36 cellular contexts compared by ENCODE assay signal in the genomic region with DNA sequence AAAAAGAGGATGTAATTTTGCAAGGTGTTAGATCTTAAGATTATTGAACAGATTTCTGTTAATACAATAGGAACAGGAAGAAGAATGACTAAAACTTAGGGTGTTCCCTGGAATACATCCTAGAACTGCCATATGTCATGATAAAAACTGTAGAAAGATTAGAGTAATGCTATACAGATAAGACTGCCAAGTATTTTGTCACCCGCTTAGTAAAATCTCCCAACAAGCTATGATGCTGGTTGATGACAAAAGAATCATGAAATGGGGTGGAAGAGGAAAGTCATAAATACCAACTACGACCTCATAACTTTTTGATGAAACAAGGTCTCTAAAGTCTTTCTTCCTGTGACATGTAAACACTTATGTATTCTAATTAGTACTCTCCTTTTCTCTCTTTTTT.
DNase-seq lines count a peak whose midpoint lies in the region; ATAC-seq, FAIRE-seq and TF ChIP-seq lines count a peak whose summit lies in the region.
"Had no signal": no experiment of that assay in that cellular context is flagged by ENCODE, and none has a peak within 500 bp of the region (broad histone marks: within the 10 kb centered on the region; RNA-seq: fewer than 3 reads in every experiment).

No MANE protein-coding gene starts in this region.

- no peak for FAIRE-seq in astrocyte (lab: Jason Lieb, UNC)
- FAIRE-seq: A204.1, D721Med, endometrium, GM12891, islet of Langerhans, TTC549, urothelium cell line had no signal

- H3K79me2 ChIP-seq in GM23248 (ENCODE audit: insufficient read depth) (no peaks in the 10 kb centered on the region), astrocyte (ENCODE audit: insufficient read depth, low read length) (no peaks in the 10 kb centered on the region), hepatocyte (no peaks in the 10 kb centered on the region), mammary epithelial cell (ENCODE audit: insufficient read depth, low read length) (no peaks in the 10 kb centered on the region)

- peaks cover 15% of the 10 kb centered on the region for H3K4me1 Mint-ChIP-seq in astrocyte (ENCODE audit: low read depth, unreplicated experiment)
- no peaks in the 10 kb centered on the region for H3K4me1 Mint-ChIP-seq in natural killer cell treated with Interleukin-12 subunit alpha and Interleukin-12 subunit beta and Interleukin-15 and Interleukin-18, amount 100 ng/mL, for 72 hours (ENCODE audit: low read depth in 2 of 2)
- H3K4me1 Mint-ChIP-seq: activated naive CD8-positive, alpha-beta T cell treated with anti-CD3 and anti-CD28 coated beads, Interleukin-2, amount 50 U/mL, for 24 hours had no signal

- H3K4me2 ChIP-seq in GM23248 (ENCODE audit: unreplicated experiment) (peak overlapping the region; percentile 51), astrocyte (ENCODE audit: low read length) (no peak overlapping the region), hepatocyte (no peak overlapping the region), mammary epithelial cell (ENCODE audit: insufficient read depth, low read depth, low read length) (no peak overlapping the region)

- ATAC-seq in GM18511 (IDR thresholded peaks at IDR 0.05; ENCODE audit: unreplicated experiment) (no peak), left lobe of liver (no peak)
- no peak for ATAC-seq in natural killer cell treated with Interleukin-12 subunit alpha and Interleukin-12 subunit beta and Interleukin-15 and Interleukin-18, amount 100 ng/mL, for 72 hours
- ATAC-seq: activated naive CD8-positive, alpha-beta T cell treated with anti-CD3 and anti-CD28 coated beads, Interleukin-2, amount 50 U/mL, for 24 hours; activated T-cell treated with anti-CD3 and anti-CD28 coated beads, Interleukin-2, amount 50 U/mL, for 72 hours; body of pancreas; PC-3; stimulated activated naive CD8-positive, alpha-beta T cell treated with anti-CD3 and anti-CD28 coated beads, Interleukin-15, Interleukin-2, amounts not matched to agents 100 U/mL and 50 U/mL, for 24 hours had no signal

- no peak overlapping the region for H3K4me3 Mint-ChIP-seq in astrocyte (ENCODE audit: unreplicated experiment)
- H3K4me3 Mint-ChIP-seq in natural killer cell treated with Interleukin-12 subunit alpha and Interleukin-12 subunit beta and Interleukin-15 and Interleukin-18, amount 100 ng/mL, for 72 hours = no peak overlapping the region
- H3K4me3 Mint-ChIP-seq: activated naive CD8-positive, alpha-beta T cell treated with anti-CD3 and anti-CD28 coated beads, Interleukin-2, amount 50 U/mL, for 24 hours; activated T-cell treated with anti-CD3 and anti-CD28 coated beads, Interleukin-2, amount 50 U/mL, for 72 hours; CD4-positive, alpha-beta T cell; mesothelial cell of epicardium; T-helper 1 cell treated with Interleukin-12 subunit alpha and Interleukin-12 subunit beta and Interleukin-4 antibody, amounts not matched to agents 30 μg/mL and 1 μg/mL, for 36 hours had no signal

- no peaks in the 10 kb centered on the region for H3K36me3 Mint-ChIP-seq in astrocyte (ENCODE audit: low read depth, unreplicated experiment)
- H3K36me3 Mint-ChIP-seq in natural killer cell treated with Interleukin-12 subunit alpha and Interleukin-12 subunit beta and Interleukin-15 and Interleukin-18, amount 100 ng/mL, for 72 hours = no peaks in the 10 kb centered on the region
- H3K36me3 Mint-ChIP-seq: mesothelial cell of epicardium had no signal

- H3K36me3 ChIP-seq in GM23248 (ENCODE audit: low read depth) (no peaks in the 10 kb centered on the region), astrocyte (ENCODE audit: insufficient read depth, low read length) (no peaks in the 10 kb centered on the region), hepatocyte (replicated peaks; ENCODE audit: insufficient read depth, low read depth) (no peaks in the 10 kb centered on the region), mammary epithelial cell (ENCODE audit: insufficient read depth, low read length) (no peaks in the 10 kb centered on the region)
- H3K36me3 ChIP-seq: esophagus squamous epithelium, left ventricle myocardium inferior, right atrium auricular region had no signal

- H3F3A ChIP-seq in GM23248 (ENCODE audit: insufficient read depth) = peaks cover 60% of the 10 kb centered on the region

- peaks cover 47% of the 10 kb centered on the region for H3K4me1 ChIP-seq in GM23248 (ENCODE audit: insufficient read depth)
- peaks cover 3% of the 10 kb centered on the region for H3K4me1 ChIP-seq in astrocyte (ENCODE audit: insufficient read depth, low read length)
- no peaks in the 10 kb centered on the region for H3K4me1 ChIP-seq in hepatocyte (ENCODE audit: insufficient read depth)
- H3K4me1 ChIP-seq in mammary epithelial cell (ENCODE audit: insufficient read depth, low read length) = no peaks in the 10 kb centered on the region
- H3K4me1 ChIP-seq: body of pancreas, esophagus squamous epithelium, left ventricle myocardium inferior, right atrium auricular region, testis had no signal

- H2AFZ ChIP-seq in GM23248 (no peak overlapping the region), astrocyte (ENCODE audit: low read depth, low read length) (no peak overlapping the region), hepatocyte (no peak overlapping the region), mammary epithelial cell (ENCODE audit: low read depth, low read length) (no peak overlapping the region)

- TF ChIP-seq CTCF in astrocyte (IDR thresholded peaks at IDR 0.05; ENCODE audit: insufficient read depth, low read depth, low read length) = no peak
- no peak for TF ChIP-seq CTCF in hepatocyte (IDR thresholded peaks at IDR 0.05; ENCODE audit: poor library complexity)
- TF ChIP-seq CTCF in mammary epithelial cell (conservative IDR thresholded peaks at IDR 0.05 in 1 of 2, IDR thresholded peaks at IDR 0.05 in 1 of 2; ENCODE audit: extremely low read depth in 1 of 2, insufficient read depth in 1 of 2, low read depth in 1 of 2, low read length in 2 of 2) = no peak

- no TSS peak for BruUV-seq in mammary epithelial cell (replicated peaks; lab: Mats Ljungman, UMichigan)

- H3K27ac Mint-ChIP-seq in astrocyte (ENCODE audit: unreplicated experiment) = no peak overlapping the region
- H3K27ac Mint-ChIP-seq in natural killer cell treated with Interleukin-12 subunit alpha and Interleukin-12 subunit beta and Interleukin-15 and Interleukin-18, amount 100 ng/mL, for 72 hours = no peak overlapping the region
- H3K27ac Mint-ChIP-seq: activated naive CD8-positive, alpha-beta T cell treated with anti-CD3 and anti-CD28 coated beads, Interleukin-2, amount 50 U/mL, for 24 hours; activated T-cell treated with anti-CD3 and anti-CD28 coated beads, Interleukin-2, amount 50 U/mL, for 72 hours; CD4-positive, alpha-beta T cell; mesothelial cell of epicardium; T-helper 1 cell treated with Interleukin-12 subunit alpha and Interleukin-12 subunit beta and Interleukin-4 antibody, amounts not matched to agents 30 μg/mL and 1 μg/mL, for 36 hours had no signal

- no peaks in the 10 kb centered on the region for H3K9me2 ChIP-seq in GM23248 (ENCODE audit: insufficient read depth)
- H3K9me2 ChIP-seq in hepatocyte (replicated peaks; ENCODE audit: insufficient read depth) = no peaks in the 10 kb centered on the region

- H3K27me3 Mint-ChIP-seq in astrocyte (ENCODE audit: low read depth, unreplicated experiment) = no peaks in the 10 kb centered on the region
- no peaks in the 10 kb centered on the region for H3K27me3 Mint-ChIP-seq in natural killer cell treated with Interleukin-12 subunit alpha and Interleukin-12 subunit beta and Interleukin-15 and Interleukin-18, amount 100 ng/mL, for 72 hours
- H3K27me3 Mint-ChIP-seq: activated naive CD8-positive, alpha-beta T cell treated with anti-CD3 and anti-CD28 coated beads, Interleukin-2, amount 50 U/mL, for 24 hours; CD4-positive, alpha-beta T cell had no signal

- DNase-seq in A172 (ENCODE audit: low spot score) (peak; percentile 84), GM23248 (peak; percentile 44), astrocyte (ENCODE audit: low read depth) (peak; percentile 91), hepatocyte (ENCODE audit: low spot score) (no peak), mammary epithelial cell (no peak), left lobe of liver (ENCODE audit: low spot score) (no peak)
- no peak for DNase-seq in natural killer cell treated with Interleukin-12 subunit alpha and Interleukin-12 subunit beta and Interleukin-15 and Interleukin-18, amount 100 ng/mL, for 72 hours (ENCODE audit: low spot score)
- DNase-seq: activated CD4-positive, alpha-beta T cell treated with anti-CD3 and anti-CD28 coated beads, Interleukin-2, amount 50 U/mL, for 48 hours; activated CD4-positive, CD25-positive, alpha-beta regulatory T cell treated with anti-CD3 and anti-CD28 coated beads, Interleukin-2, amount 50 U/mL, for 72 hours; activated naive CD8-positive, alpha-beta T cell treated with anti-CD3 and anti-CD28 coated beads, Interleukin-2, amount 50 U/mL, for 24 hours; activated T-cell treated with anti-CD3 and anti-CD28 coated beads, Interleukin-2, amount 50 U/mL, for 72 hours; AML-193; body of pancreas; CD4-positive, alpha-beta T cell; esophagus squamous epithelium; left ventricle myocardium inferior; NCI-H1694; NCI-H510A treated with DMSO at 0.1 percent for 48 hours; NK-92 treated with Interleukin-12 subunit alpha and Interleukin-12 subunit beta, amount 100 ng/mL, for 24 hours; PC-3; posterior cingulate gyrus; stimulated activated CD4-positive, alpha-beta T cell treated with anti-CD3 and anti-CD28 coated beads, Interleukin-1b, Interleukin-23, amount 100 ng/mL, for 48 hours; stimulated activated naive CD8-positive, alpha-beta T cell treated with anti-CD3 and anti-CD28 coated beads, Interleukin-15, Interleukin-2, amounts not matched to agents 100 U/mL and 50 U/mL, for 24 hours; testis had no signal

- no peaks in the 10 kb centered on the region for H3K9me3 ChIP-seq in GM23248 (ENCODE audit: low read depth)
- no peaks in the 10 kb centered on the region for H3K9me3 ChIP-seq in astrocyte (ENCODE audit: insufficient read depth, low read depth, low read length)
- H3K9me3 ChIP-seq in hepatocyte (ENCODE audit: low read depth) = no peaks in the 10 kb centered on the region
- no peaks in the 10 kb centered on the region for H3K9me3 ChIP-seq in mammary epithelial cell (replicated peaks; ENCODE audit: insufficient read depth, low read length)
- H3K9me3 ChIP-seq: body of pancreas, esophagus squamous epithelium, left ventricle myocardium inferior, right atrium auricular region, testis had no signal

- H3K27ac ChIP-seq in GM23248 (peak overlapping the region; percentile 52), astrocyte (ENCODE audit: low read depth, low read length) (no peak overlapping the region), hepatocyte (peak overlapping the region; percentile 68), mammary epithelial cell (ENCODE audit: insufficient read depth, low read depth, low read length) (no peak overlapping the region)
- H3K27ac ChIP-seq: body of pancreas, esophagus squamous epithelium, left ventricle myocardium inferior, SK-N-MC, testis had no signal

- H3K4me3 ChIP-seq in GM23248 = no peak overlapping the region
- H3K4me3 ChIP-seq in astrocyte (ENCODE audit: insufficient read depth, low read depth, low read length) = no peak overlapping the region
- H3K4me3 ChIP-seq in hepatocyte = no peak overlapping the region
- H3K4me3 ChIP-seq in mammary epithelial cell (replicated peaks in 1 of 3; ENCODE audit: insufficient read depth in 1 of 3, low read depth in 2 of 3, low read length in 3 of 3) = no peak overlapping the region
- H3K4me3 ChIP-seq: body of pancreas, esophagus squamous epithelium, left ventricle myocardium inferior, right atrium auricular region, SK-N-MC, testis had no signal

- dilution Hi-C loops in mammary epithelial cell (cut with HindIII; ENCODE audit: low sequenced_read_pairs) = no loop called here

- H3K9ac ChIP-seq in GM23248 (no peak overlapping the region), astrocyte (ENCODE audit: low read length) (no peak overlapping the region), mammary epithelial cell (ENCODE audit: insufficient read depth, low read length) (no peak overlapping the region)

- H4K20me1 ChIP-seq in GM23248 (ENCODE audit: insufficient read depth) = no peaks in the 10 kb centered on the region
- no peaks in the 10 kb centered on the region for H4K20me1 ChIP-seq in astrocyte (ENCODE audit: insufficient read depth, low read length)
- H4K20me1 ChIP-seq in hepatocyte (ENCODE audit: insufficient read depth, poor library complexity, severe bottlenecking) = no peaks in the 10 kb centered on the region
- H4K20me1 ChIP-seq in mammary epithelial cell (ENCODE audit: insufficient read depth, low read length) = no peaks in the 10 kb centered on the region

- CTCF ChIA-PET in mammary epithelial cell (lab: Charles Lee; ENCODE audit: low non-redundant PET) = no interaction called here

- H3K27me3 ChIP-seq in GM23248 (replicated peaks; ENCODE audit: insufficient read depth) = no peaks in the 10 kb centered on the region
- H3K27me3 ChIP-seq in astrocyte (ENCODE audit: insufficient read depth, low read length) = no peaks in the 10 kb centered on the region
- H3K27me3 ChIP-seq in hepatocyte = no peaks in the 10 kb centered on the region
- no peaks in the 10 kb centered on the region for H3K27me3 ChIP-seq in mammary epithelial cell (ENCODE audit: insufficient read depth, low read length)
- H3K27me3 ChIP-seq: body of pancreas, esophagus squamous epithelium, right atrium auricular region, testis had no signal

- in situ Hi-C loops in GM23248 (cut with MboI) (no loop called here), mammary epithelial cell (cut with MboI; ENCODE audit: low sequenced_read_pairs in 2 of 2) (no loop called here)

- intact Hi-C loops in mammary epithelial cell (cut with micrococcal nuclease) = loop anchor here (5.0 kb wide), 1 partner anchor 38 kb away; no protein-coding TSS in a partner anchor

- H3K9me3 Mint-ChIP-seq in astrocyte (ENCODE audit: unreplicated experiment) = no peaks in the 10 kb centered on the region
- H3K9me3 Mint-ChIP-seq in natural killer cell treated with Interleukin-12 subunit alpha and Interleukin-12 subunit beta and Interleukin-15 and Interleukin-18, amount 100 ng/mL, for 72 hours = peaks cover 12% of the 10 kb centered on the region
- H3K9me3 Mint-ChIP-seq: activated naive CD8-positive, alpha-beta T cell treated with anti-CD3 and anti-CD28 coated beads, Interleukin-2, amount 50 U/mL, for 24 hours; CD4-positive, alpha-beta T cell had no signal

- WGBS in GM23248 (ENCODE audit: low coverage in 1 of 2, low lambda C conversion rate in 2 of 2, missing lambda C conversion rate in 2 of 2), 2 experiments = 72 to 86% methylated on average over 2 of the region's 2 CpGs
- 64% methylated on average over 2 of the region's 2 CpGs for WGBS in hepatocyte (ENCODE audit: low lambda C conversion rate, missing lambda C conversion rate)
- 100% methylated on average over 2 of the region's 2 CpGs for WGBS in mammary epithelial cell (ENCODE audit: low coverage, missing lambda C conversion rate)

Comparison
In these comparisons a context has a peak if more than half of its experiments do, and no peak if none do; other contexts are left out.
1. DNase-seq: peak in A172 (single experiment), GM23248 (single experiment) and astrocyte (single experiment); none in hepatocyte (single experiment), mammary epithelial cell (single experiment), left lobe of liver (single experiment) and natural killer cell treated with Interleukin-12 subunit alpha and Interleukin-12 subunit beta and Interleukin-15 and Interleukin-18, amount 100 ng/mL, for 72 hours (single experiment).
2. H3K27ac ChIP-seq: peak in GM23248 (single experiment) and hepatocyte (single experiment); none in astrocyte (single experiment) and mammary epithelial cell (single experiment).